Comparison of ENCODE assay signal across 8 cellular contexts in the genomic region with DNA sequence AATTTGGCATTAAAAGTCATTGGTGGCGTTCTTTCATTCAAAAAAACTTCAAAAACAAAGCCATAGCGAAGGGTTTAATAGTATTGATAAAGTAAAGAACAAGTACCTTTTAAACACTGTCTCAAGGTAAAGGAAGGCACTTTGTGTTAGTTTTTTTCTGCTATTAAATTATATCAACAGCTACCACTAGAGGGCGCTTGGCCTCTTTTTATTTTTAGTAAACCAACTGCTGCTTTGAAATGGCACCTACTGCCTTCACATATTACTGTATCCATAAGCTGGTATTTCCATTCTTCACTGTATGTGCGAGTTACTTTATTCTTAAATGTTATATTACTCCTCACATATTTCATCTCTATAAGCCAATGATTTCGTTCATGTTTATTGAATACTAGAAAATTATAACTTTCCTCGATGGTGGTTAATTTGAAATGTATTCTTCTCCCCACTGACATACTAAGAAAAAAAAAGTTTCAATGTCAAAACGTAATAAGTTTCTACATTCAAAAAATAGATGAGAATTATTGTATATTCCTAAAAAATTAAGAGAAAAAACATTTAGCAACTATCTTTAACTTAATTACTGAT.
DNase-seq lines count a peak whose midpoint lies in the region; ATAC-seq and TF ChIP-seq lines count a peak whose summit lies in the region.

No MANE protein-coding gene starts in this region.

- no peak for TF ChIP-seq POLR2A in gastroesophageal sphincter (IDR thresholded peaks at IDR 0.05)

- H3K9me3 Mint-ChIP-seq in CD4-positive, alpha-beta memory T cell = peaks cover 0 to 5% (median 0%) of the 10 kb centered on the region in 8 donors

- peak; percentile 70 to 78 (median 74) for TF ChIP-seq CTCF in gastroesophageal sphincter (IDR thresholded peaks at IDR 0.05)
- TF ChIP-seq CTCF in psoas muscle (IDR thresholded peaks at IDR 0.05) = peak; percentile 86

- H3K36me3 ChIP-seq in CD4-positive, alpha-beta memory T cell (ENCODE audit: insufficient read depth, low read length) = no peaks in the 10 kb centered on the region
- H3K36me3 ChIP-seq in NT2/D1 (ENCODE audit: insufficient read depth, insufficient read length, low read length) = no peaks in the 10 kb centered on the region
- no peaks in the 10 kb centered on the region for H3K36me3 ChIP-seq in gastroesophageal sphincter
- no peaks in the 10 kb centered on the region for H3K36me3 ChIP-seq in psoas muscle (ENCODE audit: insufficient read depth in 1 of 2, low read depth in 1 of 2)

- H3K9me3 ChIP-seq in CD4-positive, alpha-beta memory T cell (ENCODE audit: control insufficient read depth in 1 of 2, low read length in 2 of 2) = no peaks in the 10 kb centered on the region
- H3K9me3 ChIP-seq in NT2/D1 (ENCODE audit: insufficient read depth, low read length) (no peaks in the 10 kb centered on the region), gastroesophageal sphincter (peaks cover 0 to 10% (median 0%) of the 10 kb centered on the region in 3 donors), psoas muscle (peaks cover 3% of the 10 kb centered on the region)

- DNase-seq in CD4-positive, alpha-beta memory T cell = peak in 4 of 5 donors; percentile 48 to 63 (median 60)
- DNase-seq in NT2/D1 (ENCODE audit: low read depth, low spot score) = peak; percentile 72
- peak; percentile 9 for DNase-seq in activated T-helper 1 cell treated with Interleukin-2 at 50 U/mL for 16 hours (ENCODE audit: low read depth)
- DNase-seq in psoas muscle = no peak

- no peak overlapping the region for H3K27ac ChIP-seq in CD4-positive, alpha-beta memory T cell (ENCODE audit: low read depth, low read length)
- no peak overlapping the region for H3K27ac ChIP-seq in gastroesophageal sphincter
- H3K27ac ChIP-seq in psoas muscle = no peak overlapping the region

- H3K4me1 ChIP-seq in CD4-positive, alpha-beta memory T cell (ENCODE audit: insufficient read depth, low read length) = no peaks in the 10 kb centered on the region
- H3K4me1 ChIP-seq in NT2/D1 (ENCODE audit: insufficient read depth, insufficient read length) = peaks cover 3% of the 10 kb centered on the region
- H3K4me1 ChIP-seq in gastroesophageal sphincter = no peaks in the 10 kb centered on the region
- H3K4me1 ChIP-seq in psoas muscle = no peaks in the 10 kb centered on the region

- H3K4me3 ChIP-seq in CD4-positive, alpha-beta memory T cell (ENCODE audit: low read length in 2 of 2) = no peak overlapping the region
- no peak overlapping the region for H3K4me3 ChIP-seq in NT2/D1 (ENCODE audit: insufficient read length, low read depth)
- H3K4me3 ChIP-seq in gastroesophageal sphincter = no peak overlapping the region
- no peak overlapping the region for H3K4me3 ChIP-seq in psoas muscle

- no peaks in the 10 kb centered on the region for H3K4me1 Mint-ChIP-seq in CD4-positive, alpha-beta memory T cell

- intact Hi-C loops in CD4-positive, alpha-beta memory T cell (cut with micrococcal nuclease) = loop anchor here (1.0 to 5.0 kb wide), 5 partner anchors 126 to 538 kb away; partner anchors contain the start of gene CXADR
- intact Hi-C loops in psoas muscle (cut with DNase I) = loop anchor here in 1 of 2 donors (10.0 kb wide), 2 partner anchors 198 to 538 kb away; no protein-coding TSS in a partner anchor

- no peaks in the 10 kb centered on the region for H3K27me3 ChIP-seq in CD4-positive, alpha-beta memory T cell (ENCODE audit: insufficient read depth, low read length)
- no peaks in the 10 kb centered on the region for H3K27me3 ChIP-seq in NT2/D1 (ENCODE audit: insufficient read depth, insufficient read length)
- H3K27me3 ChIP-seq in gastroesophageal sphincter = no peaks in the 10 kb centered on the region
- H3K27me3 ChIP-seq in psoas muscle (ENCODE audit: insufficient read depth in 3 of 3, low read length in 2 of 3) = no peaks in the 10 kb centered on the region

- POLR2A ChIA-PET in CD4-positive, alpha-beta memory T cell (lab: Charles Lee; ENCODE audit: partially characterized antibody) = no interaction called here

- CTCF ChIA-PET in CD4-positive, alpha-beta memory T cell (lab: Charles Lee; ENCODE audit: partially characterized antibody) = interaction anchor here (0.7 to 6.9 kb wide), 15 partner anchors 17 to 896 kb away, joined by 3 to 144 read pairs (median 3); no protein-coding TSS in a partner anchor

- H3K27me3 Mint-ChIP-seq in CD4-positive, alpha-beta memory T cell = peaks cover 2 to 5% of the 10 kb centered on the region in 2 donors

- H3K9ac ChIP-seq in NT2/D1 (ENCODE audit: insufficient read length, low read depth) = no peak overlapping the region

- H3K27ac Mint-ChIP-seq in CD4-positive, alpha-beta memory T cell = no peak overlapping the region

- H3K4me3 Mint-ChIP-seq in CD4-positive, alpha-beta memory T cell = no peak overlapping the region

- 14 to 16% methylated on average over 7 of the region's 7 CpGs for WGBS in gastroesophageal sphincter (ENCODE audit: low coverage in 1 of 2), 2 donors
- WGBS in psoas muscle, 3 donors = 18 to 20% (median 20%) methylated on average over 7 of the region's 7 CpGs

- ATAC-seq in GM19328 (IDR thresholded peaks at IDR 0.05; ENCODE audit: unreplicated experiment) (peak; percentile 82), gastroesophageal sphincter (no peak), psoas muscle (peak in 1 of 4 donors; percentile 45), HG03571 (IDR thresholded peaks at IDR 0.05; ENCODE audit: unreplicated experiment) (no peak)

- TF ChIP-seq EP300 in Ishikawa (IDR thresholded peaks at IDR 0.05; ENCODE audit: borderline replicate concordance) (no peak), gastroesophageal sphincter (IDR thresholded peaks at IDR 0.05) (no peak)

- H3K36me3 Mint-ChIP-seq in CD4-positive, alpha-beta memory T cell = no peaks in the 10 kb centered on the region

- TF ChIP-seq RAD21 in Ishikawa (IDR thresholded peaks at IDR 0.05; ENCODE audit: low read depth) = peak; percentile 86

TF ChIP-seq in Ishikawa, 13 proteins besides CTCF, POLR2A, EP300 and RAD21:
- TF ChIP-seq EGR1 (IDR thresholded peaks at IDR 0.05) (no peak), TAF1 (IDR thresholded peaks at IDR 0.05; ENCODE audit: low read depth) (no peak), NFIC (IDR thresholded peaks at IDR 0.05) (no peak)
- TF ChIP-seq, protein P1, sequence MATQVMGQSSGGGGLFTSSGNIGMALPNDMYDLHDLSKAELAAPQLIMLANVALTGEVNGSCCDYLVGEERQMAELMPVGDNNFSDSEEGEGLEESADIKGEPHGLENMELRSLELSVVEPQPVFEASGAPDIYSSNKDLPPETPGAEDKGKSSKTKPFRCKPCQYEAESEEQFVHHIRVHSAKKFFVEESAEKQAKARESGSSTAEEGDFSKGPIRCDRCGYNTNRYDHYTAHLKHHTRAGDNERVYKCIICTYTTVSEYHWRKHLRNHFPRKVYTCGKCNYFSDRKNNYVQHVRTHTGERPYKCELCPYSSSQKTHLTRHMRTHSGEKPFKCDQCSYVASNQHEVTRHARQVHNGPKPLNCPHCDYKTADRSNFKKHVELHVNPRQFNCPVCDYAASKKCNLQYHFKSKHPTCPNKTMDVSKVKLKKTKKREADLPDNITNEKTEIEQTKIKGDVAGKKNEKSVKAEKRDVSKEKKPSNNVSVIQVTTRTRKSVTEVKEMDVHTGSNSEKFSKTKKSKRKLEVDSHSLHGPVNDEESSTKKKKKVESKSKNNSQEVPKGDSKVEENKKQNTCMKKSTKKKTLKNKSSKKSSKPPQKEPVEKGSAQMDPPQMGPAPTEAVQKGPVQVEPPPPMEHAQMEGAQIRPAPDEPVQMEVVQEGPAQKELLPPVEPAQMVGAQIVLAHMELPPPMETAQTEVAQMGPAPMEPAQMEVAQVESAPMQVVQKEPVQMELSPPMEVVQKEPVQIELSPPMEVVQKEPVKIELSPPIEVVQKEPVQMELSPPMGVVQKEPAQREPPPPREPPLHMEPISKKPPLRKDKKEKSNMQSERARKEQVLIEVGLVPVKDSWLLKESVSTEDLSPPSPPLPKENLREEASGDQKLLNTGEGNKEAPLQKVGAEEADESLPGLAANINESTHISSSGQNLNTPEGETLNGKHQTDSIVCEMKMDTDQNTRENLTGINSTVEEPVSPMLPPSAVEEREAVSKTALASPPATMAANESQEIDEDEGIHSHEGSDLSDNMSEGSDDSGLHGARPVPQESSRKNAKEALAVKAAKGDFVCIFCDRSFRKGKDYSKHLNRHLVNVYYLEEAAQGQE (IDR thresholded peaks at IDR 0.05; ENCODE audit: low read depth) = no peak

Comparison
In these comparisons a context has a peak if more than half of its experiments do, and no peak if none do; other contexts are left out.
1. DNase-seq: peak in CD4-positive, alpha-beta memory T cell (4 of 5), NT2/D1 (single experiment) and activated T-helper 1 cell treated with Interleukin-2 at 50 U/mL for 16 hours (single experiment); none in psoas muscle (0 of 2).